In the genomic region with DNA sequence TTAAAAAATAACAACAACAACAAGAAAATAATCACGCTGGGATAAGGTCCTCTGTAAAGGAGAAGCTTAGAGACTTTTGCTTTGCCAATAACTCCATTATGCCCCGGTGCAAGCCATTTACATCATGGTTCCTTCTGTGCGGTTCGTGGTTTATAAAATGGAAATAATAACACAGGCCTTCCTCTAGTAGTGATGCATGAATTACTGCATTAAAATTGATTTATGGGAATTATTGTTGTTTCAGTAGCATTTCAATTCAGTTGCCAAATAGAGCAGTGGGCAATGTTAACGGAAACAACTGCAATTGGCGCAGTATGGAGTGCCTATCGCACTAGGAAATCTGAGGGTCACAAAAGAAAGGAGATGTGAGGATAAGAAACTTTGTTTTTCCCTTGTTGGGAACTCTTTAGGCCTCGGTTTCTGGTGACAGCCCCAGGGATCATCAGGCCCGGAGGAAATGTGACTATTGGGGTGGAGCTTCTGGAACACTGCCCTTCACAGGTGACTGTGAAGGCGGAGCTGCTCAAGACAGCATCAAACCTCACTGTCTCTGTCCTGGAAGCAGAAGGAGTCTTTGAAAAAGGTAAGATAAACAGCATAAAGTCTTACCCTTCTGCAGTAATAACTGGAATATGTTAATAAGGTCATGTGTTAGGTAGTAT, we compare ENCODE assay signal across 10 cellular contexts. TPM values are rescaled to one million over a fixed set of nuclear protein-coding genes. Genes with fewer than 3 reads are reported as not detected.
DNase-seq lines count a peak whose midpoint lies in the region; ATAC-seq and TF ChIP-seq lines count a peak whose summit lies in the region.
"Had no signal": no experiment of that assay in that cellular context is flagged by ENCODE, and none has a peak within 500 bp of the region (broad histone marks: within the 10 kb centered on the region; RNA-seq: fewer than 3 reads in every experiment).

No MANE protein-coding gene starts in this region.

- TF ChIP-seq CTCF in astrocyte of the spinal cord (IDR thresholded peaks at IDR 0.05; ENCODE audit: low read depth, low read length): no peak

- WGBS in HUES64: 79% methylated on average over 10 of the region's 10 CpGs

- no peak for ATAC-seq in naive thymus-derived CD8-positive, alpha-beta T cell
- no peak for ATAC-seq in GM19351 (IDR thresholded peaks at IDR 0.05; ENCODE audit: unreplicated experiment)
- ATAC-seq: left colon had no signal

- H3K27me3 ChIP-seq in HUES64 (ENCODE audit: insufficient read depth, low read length): peaks cover 17% of the 10 kb centered on the region

- H3K36me3 Mint-ChIP-seq in naive thymus-derived CD8-positive, alpha-beta T cell: peaks cover 0 to 3% (median 0%) of the 10 kb centered on the region in 3 donors

- H3K36me3 ChIP-seq in HUES64 (ENCODE audit: insufficient read depth, low read length): no peaks in the 10 kb centered on the region

- in situ Hi-C loops in Caki2 (cut with HindIII; ENCODE audit: low pct_unique_long_range_greater_than_20kb, low sequenced_read_pairs) (no loop called here), astrocyte of the spinal cord (cut with HindIII; ENCODE audit: low sequenced_read_pairs) (no loop called here)

- H3K4me3 ChIP-seq in HUES64 (ENCODE audit: low read length) (0 out of 2 replicates have a peak overlapping the region, but pooled peaks have one; percentile 13), astrocyte of the spinal cord (ENCODE audit: low read depth, low read length) (peak overlapping the region; percentile 53)

- peak overlapping the region in 7 of 10 donors; percentile 5 to 85 (median 73) for H3K4me3 Mint-ChIP-seq in naive thymus-derived CD8-positive, alpha-beta T cell

- peak; percentile 43 for DNase-seq in Caki2 (ENCODE audit: low read depth)
- DNase-seq in astrocyte of the spinal cord (ENCODE audit: low read depth, low spot score): peak; percentile 12
- DNase-seq in naive thymus-derived CD8-positive, alpha-beta T cell: no peak
- DNase-seq in inferior parietal cortex (ENCODE audit: extremely low spot score): no peak
- no peak for DNase-seq in middle frontal gyrus (ENCODE audit: extremely low spot score, low spot score)
- DNase-seq in kidney glomerular epithelial cell (lab: John Stamatoyannopoulos, UW): no peak
- DNase-seq: left colon, NCI-H1105 had no signal

- POLR2A ChIA-PET in naive thymus-derived CD8-positive, alpha-beta T cell (lab: Charles Lee): no interaction called here

- H3K4me1 ChIP-seq in HUES64 (ENCODE audit: insufficient read depth, low read length): 0 out of 2 replicates have a peak, but pooled peaks cover 9% of the 10 kb centered on the region

- no peak overlapping the region for H3K9ac ChIP-seq in HUES64 (ENCODE audit: low read depth, low read length)

- H3K4me1 Mint-ChIP-seq in naive thymus-derived CD8-positive, alpha-beta T cell: peaks cover 3 to 23% (median 10%) of the 10 kb centered on the region in 4 donors

- peaks cover 23 to 79% (median 44%) of the 10 kb centered on the region in 5 donors for H3K27me3 Mint-ChIP-seq in naive thymus-derived CD8-positive, alpha-beta T cell

- no peaks in the 10 kb centered on the region for H3K9me3 Mint-ChIP-seq in naive thymus-derived CD8-positive, alpha-beta T cell

- no peaks in the 10 kb centered on the region; the same call in 1 of the 2 replicates for H3K9me3 ChIP-seq in HUES64 (ENCODE audit: insufficient read depth, low read depth, low read length)

- no peak overlapping the region for H3K27ac Mint-ChIP-seq in naive thymus-derived CD8-positive, alpha-beta T cell

- H3K27ac ChIP-seq in HUES64 (ENCODE audit: low read depth, low read length): no peak overlapping the region

RNA-seq across cellular contexts. Expression of a gene that starts 1.1 kb away (rescaled TPM):
- 27.7 and 32.2 TPM in 2 replicates for total RNA-seq in Caki2 (2014; rRNA removed; shearing (Covaris generic); ENCODE audit: low replicate concordance)
- 1.4 TPM for polyA plus RNA-seq in HUES64 (2013, experiment 1 of 2)
- 1.5 TPM for polyA plus RNA-seq in HUES64 (2013, experiment 2 of 2)
- total RNA-seq in naive thymus-derived CD8-positive, alpha-beta T cell: under 1 TPM; 0.41 to 0.47 TPM
- not detected for polyA plus RNA-seq in naive thymus-derived CD8-positive, alpha-beta T cell

RNA-seq across cellular contexts. Expression of a gene that starts 43.3 kb away (rescaled TPM):
- total RNA-seq in Caki2 (2014; rRNA removed; shearing (Covaris generic); ENCODE audit: low replicate concordance): 30.3 and 31.2 TPM in 2 replicates
- polyA plus RNA-seq in HUES64 (2013, experiment 1 of 2): 6.3 TPM
- 7.2 TPM for polyA plus RNA-seq in HUES64 (2013, experiment 2 of 2)
- 10 to 100 TPM; 10.8 to 11.0 TPM for total RNA-seq in naive thymus-derived CD8-positive, alpha-beta T cell
- 1 to 10 TPM; 4.9 to 8.8 (median 6.5) TPM for polyA plus RNA-seq in naive thymus-derived CD8-positive, alpha-beta T cell

Comparison
In these comparisons a context has a peak if more than half of its experiments do, and no peak if none do; other contexts are left out.
1. DNase-seq: peak in Caki2 (single experiment) and astrocyte of the spinal cord (single experiment); none in naive thymus-derived CD8-positive, alpha-beta T cell (0 of 10), inferior parietal cortex (single experiment), middle frontal gyrus (single experiment) and kidney glomerular epithelial cell (single experiment).
2. RNA of a gene that starts 1.1 kb away (total RNA-seq): 27.7 to 32.2 TPM in Caki2; 0.41 to 0.47 TPM in naive thymus-derived CD8-positive, alpha-beta T cell; every median in the first group is over 10 times any median in the second.